8 cellular contexts compared by ENCODE assay signal in genomic region chr3:11642455-11643162, GRCh38. TPM values are rescaled to one million over a fixed set of nuclear protein-coding genes. Genes with fewer than 3 reads are reported as not detected.
DNase-seq lines count a peak whose midpoint lies in the region; ATAC-seq lines count a peak whose summit lies in the region.

No MANE protein-coding gene starts in this region.

- DNase-seq in NCI-H1105 treated with DMSO at 0.1 percent for 48 hours (lab: John Stamatoyannopoulos, UW) (peak; percentile 47), NCI-H1105 (lab: John Stamatoyannopoulos, UW) (no peak), NCI-H2029 (lab: John Stamatoyannopoulos, UW) (peak; percentile 65), cerebellum (ENCODE audit: low spot score) (peak; percentile 28), kidney tubule cell (ENCODE audit: low spot score) (peak; percentile 89)
- DNase-seq in activated CD4-positive, CD25-positive, alpha-beta regulatory T cell (lab: John Stamatoyannopoulos, UW): peak; percentile 17 to 52 (median 36)
- peak; percentile 37 to 43 for DNase-seq in stimulated activated CD4-positive, alpha-beta T cell treated with anti-CD3 and anti-CD28 coated beads, Interleukin-1b, Interleukin-23, amount 100 ng/mL, for 4 hours (ENCODE audit: low read depth in 2 of 2)

- ATAC-seq in HG02678 (IDR thresholded peaks at IDR 0.05; ENCODE audit: unreplicated experiment): peak; percentile 62

RNA-seq across cellular contexts. Expression of gene VGLL4, which starts 1.1 kb away (rescaled TPM):
- 78.3 TPM for total RNA-seq in cerebellum
